8 cellular contexts compared by ENCODE assay signal in the genomic region with DNA sequence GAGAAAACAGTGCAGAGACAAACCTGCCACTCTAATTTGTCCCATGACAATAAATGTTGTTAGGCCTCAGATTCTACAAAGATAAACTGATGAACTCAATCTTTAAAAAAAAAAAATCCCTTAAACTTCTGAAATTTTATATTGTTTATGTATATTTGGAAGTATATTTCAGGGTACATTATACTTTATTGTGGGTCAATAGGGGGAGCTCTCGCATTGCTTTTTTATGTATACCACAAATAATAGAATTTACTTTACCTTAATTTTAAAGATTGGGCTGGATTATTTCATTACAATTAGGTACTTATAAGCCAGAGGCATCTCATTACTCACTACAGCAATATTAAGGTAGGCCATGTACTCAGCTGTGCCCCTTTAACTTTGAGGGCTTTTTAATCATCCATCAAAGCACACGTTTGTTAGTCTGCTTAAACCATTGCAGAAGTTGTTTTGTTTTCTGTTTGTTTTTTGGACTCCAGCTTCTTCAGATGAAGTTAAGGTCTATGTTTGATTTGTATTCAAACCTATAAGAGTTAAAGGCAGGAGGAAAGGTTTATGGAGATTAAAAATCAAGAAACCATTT. TPM values are rescaled to one million over a fixed set of nuclear protein-coding genes. Genes with fewer than 3 reads are reported as not detected.
DNase-seq lines count a peak whose midpoint lies in the region; ATAC-seq, FAIRE-seq and TF ChIP-seq lines count a peak whose summit lies in the region.

No MANE protein-coding gene starts in this region.

- H2BK15ac ChIP-seq in IMR-90 (ENCODE audit: low read depth, low read length), result no peak overlapping the region

- H3K9me1 ChIP-seq in IMR-90 (ENCODE audit: insufficient read depth, low read length), result no peaks in the 10 kb centered on the region

- dilution Hi-C loops in IMR-90 (cut with HindIII; ENCODE audit: low sequenced_read_pairs, unreplicated experiment), result no loop called here

- H2BK20ac ChIP-seq in IMR-90 (ENCODE audit: low read depth, low read length), result peak overlapping the region; percentile 67; the same call in 1 of the 2 replicates

- ATAC-seq in IMR-90 (ENCODE audit: low read depth) (peak; percentile 49; the same call in 1 of the 2 replicates), HepG2 (no peak)
- ATAC-seq in activated naive CD4-positive, alpha-beta T cell treated with anti-CD3 and anti-CD28 coated beads, Interleukin-2, amount 50 U/mL, for 72 hours, result no peak

- no peaks in the 10 kb centered on the region for H3K36me3 Mint-ChIP-seq in activated naive CD4-positive, alpha-beta T cell treated with anti-CD3 and anti-CD28 coated beads, Interleukin-2, amount 50 U/mL, for 72 hours

- TF ChIP-seq RAD21 in IMR-90 (IDR thresholded peaks at IDR 0.05; ENCODE audit: low read length), result peak; percentile 69
- no peak for TF ChIP-seq RAD21 in HepG2 (CRISPR knock-in tag; IDR thresholded peaks at IDR 0.05)

- H3K18ac ChIP-seq in IMR-90 (ENCODE audit: low read depth, low read length), result 0 out of 2 replicates have a peak overlapping the region, but pooled peaks have one; percentile 16

- H2BK120ac ChIP-seq in IMR-90 (ENCODE audit: low read depth, low read length), result peak overlapping the region; percentile 69; the same call in 1 of the 2 replicates

- no peak for DNase-seq in BJ (ENCODE audit: low read depth)
- peak; percentile 53 for DNase-seq in IMR-90
- DNase-seq in amniotic epithelial cell (ENCODE audit: low read depth), result peak; percentile 21
- no peak for DNase-seq in HepG2 (ENCODE audit: low spot score)
- no peak for DNase-seq in T-helper 9 cell
- DNase-seq in activated naive CD4-positive, alpha-beta T cell treated with anti-CD3 and anti-CD28 coated beads, Interleukin-2, amount 50 U/mL, for 72 hours (ENCODE audit: low spot score in 2 of 2), result no peak
- DNase-seq in WERI-Rb-1, result no peak
- DNase-seq in stimulated activated CD8-positive, alpha-beta memory T cell treated with anti-CD3 and anti-CD28 coated beads, Interleukin-4, amount 100 ng/mL, for 48 hours, result no peak

- BruUV-seq in IMR-90 (replicated peaks; lab: Mats Ljungman, UMichigan), result no TSS peak
- no TSS peak for BruUV-seq in HepG2 (replicated peaks; lab: Mats Ljungman, UMichigan)

- H4K8ac ChIP-seq in IMR-90 (ENCODE audit: low read depth in 2 of 2, low read length in 2 of 2), result no peak overlapping the region; a peak in 1 of 4 replicates

- TF ChIP-seq POLR2A in IMR-90 (IDR thresholded peaks at IDR 0.05; ENCODE audit: low read depth, low read length), result no peak
- no peak for TF ChIP-seq POLR2A in HepG2 (IDR thresholded peaks at IDR 0.05; ENCODE audit: insufficient read depth in 1 of 2, low read depth in 2 of 2, low read length in 2 of 2)

- H3K4me1 ChIP-seq in IMR-90 (ENCODE audit: control insufficient read depth, insufficient read depth, low read length), result 0 out of 2 replicates have a peak, but pooled peaks cover 2% of the 10 kb centered on the region
- H3K4me1 ChIP-seq in HepG2 (ENCODE audit: insufficient read depth, low read length), result no peaks in the 10 kb centered on the region

- POLR2A ChIA-PET in BJ (lab: Charles Lee), result interaction anchor here (0.6 kb wide), 1 partner anchor 330 kb away, joined by 3 read pairs; no protein-coding TSS in a partner anchor
- POLR2A ChIA-PET in IMR-90 (lab: Charles Lee; ENCODE audit: unreplicated experiment), result no interaction called here
- POLR2A ChIA-PET in HepG2 (lab: Yijun Ruan, JAX), result no interaction called here

- CTCF ChIA-PET in BJ (lab: Yijun Ruan, JAX) (interaction anchor here (0.6 to 2.3 kb wide), 14 partner anchors 9 to 912 kb away, joined by 3 to 14 read pairs (median 4); no protein-coding TSS in a partner anchor), IMR-90 (lab: Yijun Ruan, JAX) (interaction anchor here (0.6 to 1.0 kb wide), 10 partner anchors 23 to 739 kb away, joined by 3 to 5 read pairs (median 4); no protein-coding TSS in a partner anchor), HepG2 (lab: Yijun Ruan, JAX; ENCODE audit: low intra/inter-chr PET ratio, low total read pairs) (interaction anchor here (0.7 to 1.4 kb wide), 2 partner anchors 222 to 369 kb away, joined by 3 to 4 read pairs; no protein-coding TSS in a partner anchor)

- H3K79me1 ChIP-seq in IMR-90 (ENCODE audit: low read depth in 1 of 2, low read length in 2 of 2), result no peaks in the 10 kb centered on the region

- H2AFZ ChIP-seq in IMR-90 (replicated peaks; ENCODE audit: low read length, poor library complexity) (no peak overlapping the region), HepG2 (ENCODE audit: low read length) (no peak overlapping the region)

- H3K4ac ChIP-seq in IMR-90 (ENCODE audit: low read depth, low read length), result no peak overlapping the region

- H3K36me3 ChIP-seq in BJ (ENCODE audit: control insufficient read depth, insufficient read depth, low read length), result no peaks in the 10 kb centered on the region
- H3K36me3 ChIP-seq in IMR-90 (ENCODE audit: control insufficient read depth, insufficient read depth, low read length), result no peaks in the 10 kb centered on the region
- H3K36me3 ChIP-seq in HepG2 (replicated peaks in 1 of 2; ENCODE audit: control insufficient read depth in 1 of 2, insufficient read depth in 2 of 2, low read length in 2 of 2), result no peaks in the 10 kb centered on the region
- H3K36me3 ChIP-seq in WERI-Rb-1, result no peaks in the 10 kb centered on the region

- no peaks in the 10 kb centered on the region for H3K79me2 ChIP-seq in HepG2 (ENCODE audit: insufficient read depth, low read length)

- no peaks in the 10 kb centered on the region for H3K9me3 ChIP-seq in IMR-90 (ENCODE audit: control insufficient read depth, insufficient read depth, low read length)
- no peaks in the 10 kb centered on the region for H3K9me3 ChIP-seq in HepG2 (ENCODE audit: low read length)
- no peaks in the 10 kb centered on the region for H3K9me3 ChIP-seq in WERI-Rb-1 (ENCODE audit: severe bottlenecking)

- no peak overlapping the region for H3K4me3 ChIP-seq in BJ (ENCODE audit: low read depth, low read length)
- H3K4me3 ChIP-seq in IMR-90 (ENCODE audit: insufficient read depth, low read depth, low read length), result no peak overlapping the region
- H3K4me3 ChIP-seq in HepG2 (replicated peaks in 1 of 3; ENCODE audit: insufficient read depth in 1 of 3, low read depth in 2 of 3, low read length in 3 of 3), result no peak overlapping the region
- no peak overlapping the region for H3K4me3 ChIP-seq in WERI-Rb-1 (ENCODE audit: low read depth, low read length)

- in situ Hi-C loops in IMR-90 (cut with MboI; ENCODE audit: low sequenced_read_pairs) (loop anchor here (10.0 to 25.0 kb wide), 2 partner anchors 370 to 727 kb away; no protein-coding TSS in a partner anchor), HepG2 (cut with HindIII; ENCODE audit: extremely low pct_ligation_motif_present, low pct_unique_long_range_greater_than_20kb) (no loop called here)

- TF ChIP-seq EP300 in HepG2 (IDR thresholded peaks at IDR 0.05; ENCODE audit: low read depth in 2 of 2, low read length in 2 of 2) (no peak), HepG2 (CRISPR knock-in tag; IDR thresholded peaks at IDR 0.05; ENCODE audit: borderline replicate concordance) (no peak)

- H3K14ac ChIP-seq in IMR-90 (replicated peaks; ENCODE audit: low read depth, low read length), result no peak overlapping the region

- no peak overlapping the region for H3K4me2 ChIP-seq in IMR-90 (ENCODE audit: low read depth, low read length)
- H3K4me2 ChIP-seq in HepG2 (ENCODE audit: low read depth, low read length), result no peak overlapping the region

- no peak overlapping the region for H3K9ac ChIP-seq in IMR-90 (ENCODE audit: low read depth, low read length)
- no peak overlapping the region for H3K9ac ChIP-seq in HepG2 (ENCODE audit: insufficient read depth, low read depth, low read length)

- no peak overlapping the region for H2BK5ac ChIP-seq in IMR-90 (ENCODE audit: low read depth, low read length, poor library complexity, severe bottlenecking)

- TF ChIP-seq CTCF in BJ (IDR thresholded peaks at IDR 0.05; ENCODE audit: insufficient read depth, low read depth, low read length), result peak; percentile 52
- peak; percentile 70 for TF ChIP-seq CTCF in IMR-90 (conservative IDR thresholded peaks at IDR 0.05; ENCODE audit: low read depth, low read length)
- peak; percentile 10; the same call in 1 of the 2 replicates for TF ChIP-seq CTCF in HepG2 (CRISPR knock-in tag; IDR thresholded peaks at IDR 0.05)
- no peak for TF ChIP-seq CTCF in WERI-Rb-1 (IDR thresholded peaks at IDR 0.05; ENCODE audit: low read depth, low read length)

- no peak overlapping the region for H4K5ac ChIP-seq in IMR-90 (ENCODE audit: low read depth, low read length)

- H3K27me3 ChIP-seq in BJ (ENCODE audit: control insufficient read depth, insufficient read depth, low read length) (no peaks in the 10 kb centered on the region; the same call in 1 of the 2 replicates), IMR-90 (ENCODE audit: control insufficient read depth, insufficient read depth, low read length) (no peaks in the 10 kb centered on the region), HepG2 (ENCODE audit: control insufficient read depth in 1 of 2, insufficient read depth in 2 of 2, low read length in 2 of 2) (no peaks in the 10 kb centered on the region), WERI-Rb-1 (ENCODE audit: insufficient read depth, low read depth, severe bottlenecking) (peaks cover 23% of the 10 kb centered on the region)

- H4K20me1 ChIP-seq in IMR-90 (ENCODE audit: insufficient read depth, low read length), result no peaks in the 10 kb centered on the region
- no peaks in the 10 kb centered on the region for H4K20me1 ChIP-seq in HepG2 (ENCODE audit: insufficient read depth, low read length)

- H4K91ac ChIP-seq in IMR-90 (ENCODE audit: insufficient read depth, low read depth, low read length), result no peak overlapping the region

- no peak overlapping the region for H3K27ac ChIP-seq in IMR-90 (ENCODE audit: insufficient read depth, low read length)
- no peak overlapping the region for H3K27ac ChIP-seq in HepG2 (ENCODE audit: extremely low read length, insufficient read depth, low read length)
- no peak overlapping the region for H3K27ac ChIP-seq in WERI-Rb-1

- intact Hi-C loops in IMR-90 (cut with micrococcal nuclease), result loop anchor here (2.0 to 10.0 kb wide), 6 partner anchors 56 to 730 kb away; a partner anchor contains a TSS
- intact Hi-C loops in HepG2 (cut with micrococcal nuclease; ENCODE audit: unreplicated experiment), result loop anchor here (1.0 to 5.0 kb wide), 3 partner anchors 223 to 368 kb away; no protein-coding TSS in a partner anchor

- H2AK5ac ChIP-seq in IMR-90 (ENCODE audit: low read depth, low read length), result no peak overlapping the region

- no peak overlapping the region for H3K27ac Mint-ChIP-seq in activated naive CD4-positive, alpha-beta T cell treated with anti-CD3 and anti-CD28 coated beads, Interleukin-2, amount 50 U/mL, for 72 hours

- H3K23ac ChIP-seq in IMR-90 (ENCODE audit: low read depth, low read length), result no peak overlapping the region

- H2AK9ac ChIP-seq in IMR-90 (replicated peaks; ENCODE audit: low read depth, low read length, poor library complexity), result no peak overlapping the region

- no peak overlapping the region for H3K56ac ChIP-seq in IMR-90 (ENCODE audit: extremely low read depth, insufficient read depth, low read length)

- FAIRE-seq in HepG2 (lab: Jason Lieb, UNC), result no peak

- H3K9me3 Mint-ChIP-seq in activated naive CD4-positive, alpha-beta T cell treated with anti-CD3 and anti-CD28 coated beads, Interleukin-2, amount 50 U/mL, for 72 hours, result no peaks in the 10 kb centered on the region

- WGBS in IMR-90 (ENCODE audit: extremely low coverage in 2 of 2, insufficient read length in 1 of 2), 2 experiments, result no CpG with 5 or more reads among the region's 2 CpGs
- 6% methylated on average over 2 of the region's 2 CpGs for WGBS in HepG2 (ENCODE audit: low lambda C conversion rate)

RNA-seq across cellular contexts. Expression of a gene that starts 56.3 kb away (rescaled TPM):
- polyA plus RNA-seq in BJ (2011; rRNA removed), result 0.32 and 0.39 TPM in 2 replicates
- 0.26 and 0.28 TPM in 2 replicates for polyA minus RNA-seq in BJ (2011; rRNA and poly(A)+ RNA removed)
- 11.1 and 11.9 TPM in 2 replicates for total RNA-seq in IMR-90 (2012; rRNA removed)
- polyA plus RNA-seq in IMR-90 (2012; rRNA removed), result 4.4 and 5.7 TPM in 2 replicates
- polyA plus RNA-seq in IMR-90 (2012; cell fraction: cytosol; rRNA removed), result 1.5 and 2.0 TPM in 2 replicates
- polyA plus RNA-seq in IMR-90 (2012; cell fraction: nucleus; rRNA removed; ENCODE audit: low replicate concordance), result 4.6 and 20.1 TPM in 2 replicates
- total RNA-seq in HepG2 (2016; rRNA removed; fragmentation: Illumina TruSeq; extraction: Trizol), result not detected in 2 replicates
- not detected in 2 replicates for total RNA-seq in HepG2 (2016; cell fraction: cytosol; rRNA removed; fragmentation: Illumina TruSeq; extraction: Trizol; ENCODE audit: low read depth)
- not detected in 2 replicates for total RNA-seq in HepG2 (2016; cell fraction: insoluble cytoplasmic fraction; rRNA removed; fragmentation: Illumina TruSeq; extraction: Trizol)
- total RNA-seq in HepG2 (2016; cell fraction: membrane; rRNA removed; fragmentation: Illumina TruSeq; extraction: Trizol), result not detected in 2 replicates
- not detected in 2 replicates for total RNA-seq in HepG2 (2016; cell fraction: nucleus; rRNA removed; fragmentation: Illumina TruSeq; extraction: Trizol)
- not detected in 2 replicates for polyA plus RNA-seq in HepG2 (2011; rRNA removed)
- polyA plus RNA-seq in HepG2 (2011; cell fraction: cytosol; rRNA removed), result not detected in 2 replicates
- polyA plus RNA-seq in HepG2 (2011; cell fraction: nucleus; rRNA removed), result not detected in 2 replicates
- not detected in 2 replicates for polyA plus RNA-seq in HepG2 (2012)
- polyA plus RNA-seq in HepG2 (2016; cell fraction: cytosol; fragmentation: Illumina TruSeq; extraction: Trizol; ENCODE audit: low read depth), result not detected in 2 replicates
- not detected in 2 replicates for polyA plus RNA-seq in HepG2 (2016; cell fraction: insoluble cytoplasmic fraction; fragmentation: Illumina TruSeq; extraction: Trizol; ENCODE audit: low read depth)
- polyA plus RNA-seq in HepG2 (2016; cell fraction: membrane; fragmentation: Illumina TruSeq; extraction: Trizol; ENCODE audit: low read depth), result not detected in 2 replicates
- not detected in 2 replicates for polyA plus RNA-seq in HepG2 (2016; cell fraction: nucleus; fragmentation: Illumina TruSeq; extraction: Trizol; ENCODE audit: insufficient read depth, low read depth)
- 350 TPM in 1 of 2 replicates, not detected in the other for polyA minus RNA-seq in HepG2 (2011; rRNA and poly(A)+ RNA removed; ENCODE audit: low replicate concordance)
- 0.18 and 1.2 TPM in 2 replicates for polyA minus RNA-seq in HepG2 (2011; cell fraction: cytosol; rRNA and poly(A)+ RNA removed)
- 0.25 and 0.52 TPM in 2 replicates for polyA minus RNA-seq in HepG2 (2011; cell fraction: nucleus; rRNA and poly(A)+ RNA removed)
- total RNA-seq in activated naive CD4-positive, alpha-beta T cell treated with anti-CD3 and anti-CD28 coated beads, Interleukin-2, amount 50 U/mL, for 72 hours, result not detected

Comparison
In these comparisons a context has a peak if more than half of its experiments do, and no peak if none do; other contexts are left out.
1. DNase-seq: peak in IMR-90 (single experiment) and amniotic epithelial cell (single experiment); none in BJ (single experiment), HepG2 (single experiment), T-helper 9 cell (single experiment), activated naive CD4-positive, alpha-beta T cell treated with anti-CD3 and anti-CD28 coated beads, Interleukin-2, amount 50 U/mL, for 72 hours (0 of 2), WERI-Rb-1 (single experiment) and stimulated activated CD8-positive, alpha-beta memory T cell treated with anti-CD3 and anti-CD28 coated beads, Interleukin-4, amount 100 ng/mL, for 48 hours (single experiment).
2. RNA of a gene that starts 56.3 kb away (total RNA-seq): 11.1 to 11.9 TPM in IMR-90; not detected in HepG2 and not detected in activated naive CD4-positive, alpha-beta T cell treated with anti-CD3 and anti-CD28 coated beads, Interleukin-2, amount 50 U/mL, for 72 hours; every median in the first group is over 10 times any median in the second.